Comparison of ENCODE assay signal across 8 cellular contexts in genomic region chr16:29745853-29746345, GRCh38. TPM values are rescaled to one million over a fixed set of nuclear protein-coding genes. Genes with fewer than 3 reads are reported as not detected.
DNase-seq lines count a peak whose midpoint lies in the region; TF ChIP-seq lines count a peak whose summit lies in the region.

TSS of gene C16orf54 (minus strand) at chr16:29745990. CDS start at chr16:29744951, 1,039 bp downstream.

- no peak within 1 kb of the TSS for H3K4me3 Mint-ChIP-seq in H9

- H3K79me2 ChIP-seq in H9 (ENCODE audit: insufficient read depth, low read length), result no peaks in the 10 kb centered on the region

- intact Hi-C loops in lower leg skin (cut with DNase I; ENCODE audit: low total_unique reads), result no loop called here

- H2BK20ac ChIP-seq in H9 (ENCODE audit: low read depth, low read length, poor library complexity, severe bottlenecking), result no peak within 1 kb of the TSS

- no peaks in the 10 kb centered on the region for H3K4me1 ChIP-seq in H9 (ENCODE audit: insufficient read depth, low read length)

- H3K4me1 Mint-ChIP-seq in H9, result peaks cover 0 to 16% of the 10 kb centered on the region in 2 experiments; a peak in 3 of 4 replicates

- no CpG with 5 or more reads among the region's 12 CpGs for WGBS in H9 (ENCODE audit: extremely low coverage, insufficient read length, low lambda C conversion rate)
- WGBS in lower leg skin, 2 donors, result 62 to 67% methylated on average over 12 of the region's 12 CpGs

- no peak within 1 kb of the TSS for H3T11ph ChIP-seq in H9 (ENCODE audit: low read length)

- no peaks in the 10 kb centered on the region for H3K27me3 ChIP-seq in H9 (ENCODE audit: insufficient read depth, low read length)

- POLR2A ChIA-PET in GM10248 (lab: Yijun Ruan, JAX), result interaction anchor here (0.5 kb wide), 1 partner anchor 42 kb away, joined by 7 read pairs; no protein-coding TSS in a partner anchor

- H3K27ac ChIP-seq in H9 (ENCODE audit: insufficient read length, low read depth, low read length), result no peak within 1 kb of the TSS

- no peaks in the 10 kb centered on the region for H3K9me3 ChIP-seq in H9 (ENCODE audit: control insufficient read depth, low read depth, low read length)

- no peak within 1 kb of the TSS for H3K4me2 ChIP-seq in H9 (ENCODE audit: insufficient read depth, insufficient read length, low read length)

- H3K9me3 Mint-ChIP-seq in H9, result peaks cover 9 to 19% of the 10 kb centered on the region in 2 experiments; a peak in 4 of 5 replicates

- H3K27ac Mint-ChIP-seq in H9, result peak within 1 kb of the TSS in 2 of 3 experiments; percentile 57 to 75; a peak in 4 of 7 replicates

- no peak within 1 kb of the TSS for H4K5ac ChIP-seq in H9 (ENCODE audit: insufficient read length, low read depth, low read length)

- H4K20me1 ChIP-seq in H9 (ENCODE audit: control insufficient read depth, insufficient read depth, insufficient read length), result no peaks in the 10 kb centered on the region

- no peak for TF ChIP-seq POLR2A in lower leg skin (IDR thresholded peaks at IDR 0.05)

- no peak within 1 kb of the TSS for H2AK5ac ChIP-seq in H9 (ENCODE audit: insufficient read length, low read length)

- H3K23me2 ChIP-seq in H9 (ENCODE audit: insufficient read length, low read depth, low read length, poor library complexity, severe bottlenecking), result no peaks in the 10 kb centered on the region

- no peak within 1 kb of the TSS for H3K4me3 ChIP-seq in lower leg skin (ENCODE audit: low read depth, poor library complexity, severe bottlenecking)

- H4K8ac ChIP-seq in H9 (replicated peaks; ENCODE audit: insufficient read length, low read depth, low read length), result no peak within 1 kb of the TSS

- H3K36me3 Mint-ChIP-seq in H9 (ENCODE audit: insufficient read depth in 1 of 3, low read depth in 3 of 3), result peaks cover 19 to 31% (median 27%) of the 10 kb centered on the region in 3 experiments

- no peak within 1 kb of the TSS for H2AFZ ChIP-seq in H9 (ENCODE audit: low read length)

- no peak within 1 kb of the TSS for H3K14ac ChIP-seq in H9 (ENCODE audit: insufficient read depth, low read length)

- H4K91ac ChIP-seq in H9 (ENCODE audit: insufficient read length, low read depth, low read length), result no peak within 1 kb of the TSS

- TF ChIP-seq CTCF in GM10248 (IDR thresholded peaks at IDR 0.05; ENCODE audit: control extremely low read depth, extremely low read depth, low read depth, missing control alignments), result no peak
- TF ChIP-seq CTCF in H9 (conservative IDR thresholded peaks at IDR 0.05), result no peak
- TF ChIP-seq CTCF in lower leg skin (IDR thresholded peaks at IDR 0.05), result no peak

- peaks cover 3% of the 10 kb centered on the region for H3K27me3 Mint-ChIP-seq in H9 (ENCODE audit: low read depth)

- no peaks in the 10 kb centered on the region for H3K79me1 ChIP-seq in H9 (ENCODE audit: insufficient read depth, low read depth, low read length, poor library complexity, severe bottlenecking)

- no peak within 1 kb of the TSS for H2BK120ac ChIP-seq in H9 (ENCODE audit: low read depth, low read length, poor library complexity, severe bottlenecking)

- no peak within 1 kb of the TSS for H2BK5ac ChIP-seq in H9 (ENCODE audit: insufficient read length, low read length)

- CTCF ChIA-PET in GM10248 (lab: Yijun Ruan, JAX), result interaction anchor here (0.8 to 1.6 kb wide), 3 partner anchors 44 to 103 kb away, joined by 3 to 6 read pairs (median 3); partner anchors contain the start of gene KIF22

- no peak within 1 kb of the TSS for H2BK15ac ChIP-seq in H9 (ENCODE audit: low read depth, low read length)

- no peak within 1 kb of the TSS for H3K56ac ChIP-seq in H9 (ENCODE audit: insufficient read length, low read depth, low read length)

- H3K4ac ChIP-seq in H9 (ENCODE audit: low read depth, low read length), result no peak within 1 kb of the TSS

- no peak within 1 kb of the TSS for H2BK12ac ChIP-seq in H9 (ENCODE audit: insufficient read length, low read depth, low read length)

- no peak within 1 kb of the TSS for H3K9ac ChIP-seq in H9 (ENCODE audit: extremely low read depth, insufficient read length, low read length)

- peak; percentile 72 for DNase-seq in GM10248 (ENCODE audit: extremely low spot score)
- no peak for DNase-seq in H9
- DNase-seq in OCI-M1 (lab: John Stamatoyannopoulos, UW), result peak; percentile 48
- peak; percentile 90 for DNase-seq in activated T-helper 1 cell treated with Interleukin-2 at 50 U/mL for 16 hours (ENCODE audit: low read depth)
- DNase-seq in lower leg skin (ENCODE audit: low spot score in 2 of 2), result peak; percentile 56 to 94
- DNase-seq in stimulated activated CD8-positive, alpha-beta memory T cell treated with anti-CD3 and anti-CD28 coated beads, Interleukin-7, amount 100 ng/mL, for 1 hour (ENCODE audit: low read depth in 2 of 2), result peak; percentile 82 to 88
- no peak for DNase-seq in A172 (ENCODE audit: low spot score)
- DNase-seq in DMS 273 treated with DMSO at 0.1 percent for 48 hours (lab: John Stamatoyannopoulos, UW), result no peak

- no peak within 1 kb of the TSS for H3K23ac ChIP-seq in H9 (ENCODE audit: insufficient read length, low read depth, low read length)

- peak within 1 kb of the TSS; percentile 46 for H3K18ac ChIP-seq in H9 (ENCODE audit: insufficient read length, low read depth, low read length)

RNA-seq across cellular contexts. Expression of gene C16orf54, which starts in this region (rescaled TPM):
- total RNA-seq in H9 (2021) (not detected in 2 replicates), lower leg skin (1 to 10 TPM in 1 of 4 donors, under 1 TPM in 1, not detected in 2; 0.27 to 1.1 TPM)
- total RNA-seq in A172 (2014; rRNA removed; shearing (Covaris generic)), result 0.09 TPM in 1 of 2 replicates, not detected in the other

Comparison
In these comparisons a context has a peak if more than half of its experiments do, and no peak if none do; other contexts are left out.
1. DNase-seq: peak in GM10248 (single experiment), OCI-M1 (single experiment), activated T-helper 1 cell treated with Interleukin-2 at 50 U/mL for 16 hours (single experiment), lower leg skin (2 of 2) and stimulated activated CD8-positive, alpha-beta memory T cell treated with anti-CD3 and anti-CD28 coated beads, Interleukin-7, amount 100 ng/mL, for 1 hour (2 of 2); none in H9 (single experiment), A172 (single experiment) and DMS 273 treated with DMSO at 0.1 percent for 48 hours (single experiment).